Comparison of ENCODE assay signal across 14 cellular contexts in genomic region chr7:78090616-78091015, GRCh38.
DNase-seq lines count a peak whose midpoint lies in the region; ATAC-seq and TF ChIP-seq lines count a peak whose summit lies in the region.
"Had no signal": no experiment of that assay in that cellular context is flagged by ENCODE, and none has a peak within 500 bp of the region (broad histone marks: within the 10 kb centered on the region; RNA-seq: fewer than 3 reads in every experiment).

No MANE protein-coding gene starts in this region.

- POLR2A ChIA-PET in PC-3 (lab: Charles Lee; ENCODE audit: unreplicated experiment) = interaction anchor here (0.7 kb wide), 1 partner anchor 67 kb away, joined by 3 read pairs; no protein-coding TSS in a partner anchor

- no peak overlapping the region for H3K4me3 ChIP-seq in PC-3 (ENCODE audit: low read length)
- no peak overlapping the region for H3K4me3 ChIP-seq in fibroblast of mammary gland (ENCODE audit: control insufficient read depth, low read depth, low read length)
- H3K4me3 ChIP-seq: mucosa of descending colon, prostate gland, upper lobe of right lung had no signal

- peak; percentile 30; the same call in 1 of the 2 replicates for TF ChIP-seq CTCF in 22Rv1 (IDR thresholded peaks at IDR 0.05)
- peak; percentile 5 for TF ChIP-seq CTCF in GM12873 (IDR thresholded peaks at IDR 0.05; ENCODE audit: insufficient read depth, low read depth, low read length, missing control alignments)
- TF ChIP-seq CTCF in PC-3 (conservative IDR thresholded peaks at IDR 0.05; ENCODE audit: low read depth, low read length) = peak; percentile 13; the same call in 1 of the 2 replicates
- TF ChIP-seq CTCF in fibroblast of mammary gland (conservative IDR thresholded peaks at IDR 0.05; ENCODE audit: control insufficient read depth, insufficient read depth, low read depth, low read length) = no peak

- H3K4me1 ChIP-seq in PC-3 (ENCODE audit: insufficient read depth, low read length) = no peaks in the 10 kb centered on the region
- H3K4me1 ChIP-seq: prostate gland, upper lobe of right lung had no signal

- intact Hi-C loops in PC-3 (cut with micrococcal nuclease) = no loop called here

- H3K27ac ChIP-seq in 22Rv1 (no peak overlapping the region), PC-3 (ENCODE audit: low read length) (no peak overlapping the region)
- H3K27ac ChIP-seq: prostate gland, upper lobe of right lung had no signal

- H3K9me2 ChIP-seq in PC-3 (replicated peaks; ENCODE audit: low read length) = no peaks in the 10 kb centered on the region

- H3K79me2 ChIP-seq in PC-3 (ENCODE audit: low read length) = no peaks in the 10 kb centered on the region

- CTCF ChIA-PET in PC-3 (lab: Charles Lee) = interaction anchor here (0.8 kb wide), 1 partner anchor 70 kb away, joined by 4 read pairs; no protein-coding TSS in a partner anchor

- no TSS peak for BruUV-seq in PC-3 (replicated peaks; lab: Mats Ljungman, UMichigan)

- no peak overlapping the region for H3K4me2 ChIP-seq in PC-3 (ENCODE audit: low read length)

- ATAC-seq in PC-3 (peak; percentile 50), HG02870 (IDR thresholded peaks at IDR 0.05; ENCODE audit: unreplicated experiment) (no peak), HG02610 (IDR thresholded peaks at IDR 0.05; ENCODE audit: unreplicated experiment) (no peak), HG02588 (IDR thresholded peaks at IDR 0.05; ENCODE audit: unreplicated experiment) (no peak)
- ATAC-seq: activated naive CD8-positive, alpha-beta T cell treated with anti-CD3 and anti-CD28 coated beads, Interleukin-2, amount 50 U/mL, for 24 hours; mucosa of descending colon; upper lobe of right lung had no signal

- H2AFZ ChIP-seq in PC-3 (ENCODE audit: low read length) = no peak overlapping the region

- H3K36me3 ChIP-seq in PC-3 (ENCODE audit: low read depth, low read length) = no peaks in the 10 kb centered on the region
- H3K36me3 ChIP-seq: prostate gland, upper lobe of right lung had no signal

- H3K9me3 ChIP-seq in PC-3 (ENCODE audit: low read length) = no peaks in the 10 kb centered on the region
- H3K9me3 ChIP-seq: mucosa of descending colon, prostate gland, upper lobe of right lung had no signal

- H3K27me3 ChIP-seq in PC-3 (ENCODE audit: low read length) = peaks cover 46% of the 10 kb centered on the region
- H3K27me3 ChIP-seq: upper lobe of right lung had no signal

- no peaks in the 10 kb centered on the region for H4K20me1 ChIP-seq in PC-3 (ENCODE audit: low read length)

- no peak overlapping the region for H3K9ac ChIP-seq in PC-3 (ENCODE audit: low read length)

- H3F3A ChIP-seq in PC-3 (ENCODE audit: low read length, unreplicated experiment) = no peaks in the 10 kb centered on the region

- no peak for DNase-seq in PC-3
- peak; percentile 8 for DNase-seq in fibroblast of mammary gland (ENCODE audit: low read depth)
- DNase-seq in activated naive CD4-positive, alpha-beta T cell treated with anti-CD3 and anti-CD28 coated beads, Interleukin-2, amount 50 U/mL, for 16 hours = no peak
- DNase-seq: activated naive CD8-positive, alpha-beta T cell treated with anti-CD3 and anti-CD28 coated beads, Interleukin-2, amount 50 U/mL, for 24 hours; GF-D8; mucosa of descending colon; NCI-H1105; upper lobe of right lung had no signal
